Comparison of ENCODE assay signal across 8 cellular contexts in genomic region chr9:114394523-114395193, GRCh38. TPM values are rescaled to one million over a fixed set of nuclear protein-coding genes. Genes with fewer than 3 reads are reported as not detected.
DNase-seq lines count a peak whose midpoint lies in the region; ATAC-seq, FAIRE-seq and TF ChIP-seq lines count a peak whose summit lies in the region.
"Had no signal": no experiment of that assay in that cellular context is flagged by ENCODE, and none has a peak within 500 bp of the region (broad histone marks: within the 10 kb centered on the region; RNA-seq: fewer than 3 reads in every experiment).

No MANE protein-coding gene starts in this region.

- H3K23ac ChIP-seq in H1 (ENCODE audit: insufficient read length): no peak overlapping the region

- peaks cover 78% of the 10 kb centered on the region for H3K36me3 Mint-ChIP-seq in stimulated activated effector memory CD8-positive, alpha-beta T cell treated with anti-CD3 and anti-CD28 coated beads, Interleukin-12 subunit alpha, Interleukin-12 subunit beta, amount 100 ng/mL, for 72 hours

- TF ChIP-seq POLR2A in H1 (IDR thresholded peaks at IDR 0.05; ENCODE audit: control extremely low read depth in 1 of 2, low read depth in 2 of 2, low read length in 2 of 2): no peak

- peaks cover 6 to 20% (median 11%) of the 10 kb centered on the region in 4 experiments for H3K4me1 ChIP-seq in H1 (replicated peaks in 1 of 4; ENCODE audit: control insufficient read depth in 3 of 4, insufficient read depth in 4 of 4, low read length in 3 of 4)

- ATAC-seq in stimulated activated effector memory CD8-positive, alpha-beta T cell treated with anti-CD3 and anti-CD28 coated beads, Interleukin-12 subunit alpha, Interleukin-12 subunit beta, amount 100 ng/mL, for 72 hours: no peak

- no peak overlapping the region for H3K4ac ChIP-seq in H1 (replicated peaks; ENCODE audit: insufficient read length, low read depth, low read length)

- no peak overlapping the region for H2AFZ ChIP-seq in H1 (ENCODE audit: low read length)

- TF ChIP-seq CTCF in H1 (IDR thresholded peaks at IDR 0.05; ENCODE audit: control extremely low read depth in 1 of 3, insufficient read depth in 1 of 3, low read depth in 1 of 3, low read length in 3 of 3): no peak

- H3K27ac Mint-ChIP-seq in stimulated activated effector memory CD8-positive, alpha-beta T cell treated with anti-CD3 and anti-CD28 coated beads, Interleukin-12 subunit alpha, Interleukin-12 subunit beta, amount 100 ng/mL, for 72 hours: peak overlapping the region; percentile 77

- peaks cover 67% of the 10 kb centered on the region for H3K4me1 Mint-ChIP-seq in stimulated activated effector memory CD8-positive, alpha-beta T cell treated with anti-CD3 and anti-CD28 coated beads, Interleukin-12 subunit alpha, Interleukin-12 subunit beta, amount 100 ng/mL, for 72 hours

- H4K91ac ChIP-seq in H1 (replicated peaks; ENCODE audit: insufficient read length, low read length): no peak overlapping the region

- H3K18ac ChIP-seq in H1 (ENCODE audit: extremely low read depth, low read length): peak overlapping the region; percentile 60

- 0 out of 2 replicates have a peak overlapping the region, but pooled peaks have one; percentile 60 for H2AK5ac ChIP-seq in H1 (ENCODE audit: low read depth, low read length)

- peak overlapping the region; percentile 48 for H3K9ac ChIP-seq in SK-N-MC (ENCODE audit: insufficient read length)
- H3K9ac ChIP-seq in H1 (replicated peaks in 1 of 4; ENCODE audit: extremely low read depth in 1 of 4, low read depth in 3 of 4, low read length in 3 of 4): no peak overlapping the region

- peak overlapping the region in 1 of 2 experiments; percentile 71; a peak in 1 of 4 replicates for H3K4me2 ChIP-seq in H1 (ENCODE audit: insufficient read depth in 1 of 2, low read depth in 2 of 2, low read length in 2 of 2)

- H3K36me3 ChIP-seq in SK-N-MC (ENCODE audit: insufficient read depth, low read length) (peaks cover 11% of the 10 kb centered on the region; the same call in 1 of the 2 replicates), H1 (ENCODE audit: control insufficient read depth in 2 of 4, insufficient read depth in 4 of 4, low read length in 3 of 4) (peaks cover 0 to 9% (median 1%) of the 10 kb centered on the region in 4 experiments; a peak in 2 of 8 replicates)

- 95% methylated on average over 6 of the region's 6 CpGs; no CpG with 5 or more reads in 1 of the 2 experiments for WGBS in H1 (ENCODE audit: extremely low coverage in 1 of 2, insufficient coverage in 1 of 2, insufficient read length in 1 of 2, insufficient replicate concordance in 2 of 2, low coverage in 1 of 2, low lambda C conversion rate in 2 of 2, missing lambda C conversion rate in 1 of 2), 2 experiments

- H4K8ac ChIP-seq in H1 (ENCODE audit: extremely low read depth, insufficient read depth, low read length): no peak overlapping the region

- peaks cover 0 to 6% of the 10 kb centered on the region in 2 experiments; a peak in 1 of 4 replicates for H3K79me2 ChIP-seq in H1 (ENCODE audit: control insufficient read depth in 1 of 2, insufficient read depth in 2 of 2, low read length in 2 of 2)

- H3K27ac ChIP-seq in SK-N-MC: peak overlapping the region; percentile 32; the same call in 1 of the 2 replicates
- no peak overlapping the region for H3K27ac ChIP-seq in H1 (ENCODE audit: low read depth, low read length)

- no peak for FAIRE-seq in H1 (lab: Jason Lieb, UNC)

- H2BK15ac ChIP-seq in H1 (ENCODE audit: low read length): no peak overlapping the region

- peak; percentile 53 for DNase-seq in DMS 273 treated with DMSO at 0.1 percent for 48 hours (lab: John Stamatoyannopoulos, UW)
- no peak for DNase-seq in SK-N-MC (ENCODE audit: low read depth, low spot score)
- no peak for DNase-seq in H1 (ENCODE audit: low read depth in 1 of 2, low spot score in 2 of 2)
- DNase-seq in stimulated activated effector memory CD8-positive, alpha-beta T cell treated with anti-CD3 and anti-CD28 coated beads, Interleukin-12 subunit alpha, Interleukin-12 subunit beta, amount 100 ng/mL, for 72 hours (ENCODE audit: low spot score in 2 of 2): no peak
- DNase-seq in NCI-H2196 treated with DMSO at 0.1 percent for 48 hours (lab: John Stamatoyannopoulos, UW; ENCODE audit: unreplicated experiment): no peak
- DNase-seq in NCI-H2227 treated with DMSO at 0.1 percent for 48 hours (lab: John Stamatoyannopoulos, UW): no peak
- DNase-seq in DMS53 treated with DMSO at 0.1 percent for 48 hours (lab: John Stamatoyannopoulos, UW; ENCODE audit: unreplicated experiment): no peak
- DNase-seq: activated CD4-positive, alpha-beta T cell treated with anti-CD3 and anti-CD28 coated beads, Interleukin-2, amount 50 U/mL, for 4 hours had no signal

- H2BK120ac ChIP-seq in H1 (replicated peaks; ENCODE audit: low read depth, low read length): no peak overlapping the region

- H3K14ac ChIP-seq in H1 (ENCODE audit: insufficient read length): no peak overlapping the region

- POLR2A ChIA-PET in H1 (lab: Charles Lee; ENCODE audit: partially characterized antibody): interaction anchor here (0.8 to 5.5 kb wide), 7 partner anchors 9 to 55 kb away, joined by 3 to 38 read pairs (median 4); no protein-coding TSS in a partner anchor

- H3K27me3 ChIP-seq in H1 (replicated peaks in 1 of 4; ENCODE audit: control insufficient read depth in 3 of 4, extremely low read depth in 1 of 4, insufficient read depth in 3 of 4, low read length in 3 of 4): no peaks in the 10 kb centered on the region

- peaks cover 6% of the 10 kb centered on the region; the same call in 1 of the 2 replicates for H3K23me2 ChIP-seq in H1 (ENCODE audit: low read depth, low read length)

- no peaks in the 10 kb centered on the region for H3K9me3 ChIP-seq in SK-N-MC (ENCODE audit: low read depth, low read length)
- no peaks in the 10 kb centered on the region for H3K9me3 ChIP-seq in H1 (ENCODE audit: insufficient read depth in 2 of 2, low read depth in 1 of 2, low read length in 1 of 2)

- H3K79me1 ChIP-seq in H1 (ENCODE audit: low read depth, low read length): no peaks in the 10 kb centered on the region

- CTCF ChIA-PET in H1 (lab: Charles Lee; ENCODE audit: partially characterized antibody): interaction anchor here (0.8 to 1.8 kb wide), 5 partner anchors 9 to 260 kb away, joined by 3 to 6 read pairs (median 5); no protein-coding TSS in a partner anchor

- H3K56ac ChIP-seq in H1 (replicated peaks; ENCODE audit: insufficient read length, low read depth, low read length): no peak overlapping the region

- no peak overlapping the region for H2BK20ac ChIP-seq in H1 (ENCODE audit: low read length)

- no peaks in the 10 kb centered on the region for H3K9me3 Mint-ChIP-seq in stimulated activated effector memory CD8-positive, alpha-beta T cell treated with anti-CD3 and anti-CD28 coated beads, Interleukin-12 subunit alpha, Interleukin-12 subunit beta, amount 100 ng/mL, for 72 hours

- H3K4me3 ChIP-seq in SK-N-MC (no peak overlapping the region; the same call in 1 of the 2 replicates), H1 (ENCODE audit: extremely low read depth in 1 of 4, insufficient read depth in 2 of 4, low read depth in 3 of 4, low read length in 4 of 4) (no peak overlapping the region)

- no peak overlapping the region for H4K5ac ChIP-seq in H1 (ENCODE audit: insufficient read length, low read depth, low read length)

- no peak for TF ChIP-seq RAD21 in H1 (IDR thresholded peaks at IDR 0.05 in 1 of 2, conservative IDR thresholded peaks at IDR 0.05 in 1 of 2; ENCODE audit: low read depth in 2 of 2, low read length in 2 of 2)

- H2BK5ac ChIP-seq in H1 (ENCODE audit: low read depth, low read length): peak overlapping the region; percentile 81; the same call in 1 of the 2 replicates

- peak overlapping the region; percentile 25 for H3K4me3 Mint-ChIP-seq in stimulated activated effector memory CD8-positive, alpha-beta T cell treated with anti-CD3 and anti-CD28 coated beads, Interleukin-12 subunit alpha, Interleukin-12 subunit beta, amount 100 ng/mL, for 72 hours

- peak overlapping the region; percentile 60; the same call in 1 of the 2 replicates for H2BK12ac ChIP-seq in H1 (ENCODE audit: low read depth, low read length)

- H4K20me1 ChIP-seq in H1 (replicated peaks in 1 of 2; ENCODE audit: control insufficient read depth in 1 of 2, insufficient read depth in 2 of 2, low read length in 2 of 2): peaks cover 0 to 1% of the 10 kb centered on the region in 2 experiments

- no peak for TF ChIP-seq EP300 in H1 (IDR thresholded peaks at IDR 0.05; ENCODE audit: borderline replicate concordance in 1 of 2, low read depth in 2 of 2, low read length in 2 of 2)

TF ChIP-seq in H1, 55 proteins besides CTCF, POLR2A, EP300 and RAD21:
- TF ChIP-seq CHD2 (IDR thresholded peaks at IDR 0.05; ENCODE audit: low read length) (no peak), KDM1A (IDR thresholded peaks at IDR 0.05; ENCODE audit: borderline replicate concordance, low read length) (peak; percentile 57)

RNA-seq across cellular contexts. Expression of gene AKNA, which starts 6.9 kb away (rescaled TPM):
- total RNA-seq in H1 (2021; fragmentation: NEBNext Ultra II Directional; extraction: Animal tissue kit (Norgen Biotek cat#: 25700)): 25.9 and 27.4 TPM in 2 replicates
- 21.0 and 28.3 TPM in 2 replicates for polyA plus RNA-seq in H1 (2011; rRNA removed)
- 18.3 TPM for polyA plus RNA-seq in H1 (2011; cell fraction: cytosol; rRNA removed)
- 62.7 TPM for polyA plus RNA-seq in H1 (2011; cell fraction: nucleus; rRNA removed)
- polyA plus RNA-seq in H1 (2012, experiment 1 of 2): 16.3 to 28.1 TPM (median 25.3 TPM) in 4 replicates
- polyA plus RNA-seq in H1 (2012, experiment 2 of 2): 16.4 TPM
- polyA plus RNA-seq in H1 (2013, experiment 1 of 2): 16.0 TPM
- 15.2 TPM for polyA plus RNA-seq in H1 (2013, experiment 2 of 2)
- 21.8 and 26.9 TPM in 2 replicates for polyA minus RNA-seq in H1 (2011; rRNA and poly(A)+ RNA removed)
- 32.5 TPM for polyA minus RNA-seq in H1 (2011; cell fraction: cytosol; rRNA and poly(A)+ RNA removed)
- polyA minus RNA-seq in H1 (2011; cell fraction: nucleus; rRNA and poly(A)+ RNA removed): 36.8 TPM
